In genomic region chr11:63290285-63290684, GRCh38 we compare ENCODE assay signal across 20 cellular contexts. TPM values are rescaled to one million over a fixed set of nuclear protein-coding genes. Genes with fewer than 3 reads are reported as not detected.
DNase-seq lines count a peak whose midpoint lies in the region; ATAC-seq and TF ChIP-seq lines count a peak whose summit lies in the region.
"Had no signal": no experiment of that assay in that cellular context is flagged by ENCODE, and none has a peak within 500 bp of the region (broad histone marks: within the 10 kb centered on the region; RNA-seq: fewer than 3 reads in every experiment).

No MANE protein-coding gene starts in this region.

- intact Hi-C loops in activated CD4-positive, alpha-beta T cell treated with anti-CD3 and anti-CD28 coated beads for 36 hours (cut with DNase I, micrococcal nuclease): no loop called here

- no peak for TF ChIP-seq CTCF in 22Rv1 (IDR thresholded peaks at IDR 0.05)
- TF ChIP-seq CTCF in C4-2B (conservative IDR thresholded peaks at IDR 0.05): no peak
- no peak for TF ChIP-seq CTCF in liver (IDR thresholded peaks at IDR 0.05; ENCODE audit: low read depth, low read length, missing input control)

- H3K36me3 Mint-ChIP-seq in activated CD4-positive, alpha-beta T cell treated with anti-CD3 and anti-CD28 coated beads for 36 hours (ENCODE audit: low read depth): no peaks in the 10 kb centered on the region
- H3K36me3 Mint-ChIP-seq: CD8-positive, alpha-beta T cell had no signal

- TF ChIP-seq RAD21 in liver (IDR thresholded peaks at IDR 0.05): no peak

- CTCF ChIA-PET in activated CD4-positive, alpha-beta T cell treated with anti-CD3 and anti-CD28 coated beads for 36 hours (lab: Charles Lee): interaction anchor here (0.6 to 1.0 kb wide), 2 partner anchors 15 to 1446 kb away, joined by 3 read pairs; no protein-coding TSS in a partner anchor

- H3K9ac ChIP-seq in liver (ENCODE audit: low read depth in 1 of 2, low read length in 2 of 2): peak overlapping the region; percentile 40 to 85
- H3K9ac ChIP-seq: BLaER1 had no signal

- H3K9me3 ChIP-seq in liver (ENCODE audit: control insufficient read depth in 4 of 4, low read length in 3 of 4): no peaks in the 10 kb centered on the region
- H3K9me3 ChIP-seq: A549, BE2C, BLaER1, Caco-2 had no signal

- DNase-seq in left lobe of liver (ENCODE audit: low spot score): no peak
- DNase-seq in NCI-H1694 (lab: John Stamatoyannopoulos, UW): no peak
- DNase-seq in H7: no peak
- DNase-seq in activated CD4-positive, alpha-beta T cell treated with anti-CD3 and anti-CD28 coated beads for 36 hours: no peak
- DNase-seq: AML-193; BE2C; C1 segment of cervical spinal cord; Caco-2; Calu3; CD4-positive, alpha-beta T cell; CD8-positive, alpha-beta T cell; DMS79 treated with DMSO at 0.1 percent for 48 hours; GF-D8 had no signal

- WGBS in liver: 34% methylated on average over 4 of the region's 4 CpGs

- peaks cover 0 to 15% (median 5%) of the 10 kb centered on the region in 4 donors for H3K4me1 ChIP-seq in liver (ENCODE audit: control insufficient read depth in 4 of 4, insufficient read depth in 4 of 4, low read length in 3 of 4)
- H3K4me1 ChIP-seq: A549, BE2C, BLaER1, Caco-2 had no signal

- no peak overlapping the region for H3K27ac Mint-ChIP-seq in activated CD4-positive, alpha-beta T cell treated with anti-CD3 and anti-CD28 coated beads for 36 hours
- H3K27ac Mint-ChIP-seq: CD4-positive, alpha-beta T cell; CD8-positive, alpha-beta T cell had no signal

- H3K4me3 ChIP-seq in liver (ENCODE audit: low read depth in 1 of 3, low read length in 3 of 3) (peak overlapping the region; percentile 7 to 94 (median 88)), H7 (ENCODE audit: insufficient read depth, low read depth, low read length) (no peak overlapping the region)
- H3K4me3 ChIP-seq: A549, BLaER1 had no signal

- no peaks in the 10 kb centered on the region for H3K36me3 ChIP-seq in liver (ENCODE audit: control insufficient read depth in 4 of 4, insufficient read depth in 3 of 4, low read depth in 1 of 4, low read length in 3 of 4)
- H3K36me3 ChIP-seq in H7 (replicated peaks; ENCODE audit: control insufficient read depth, insufficient read depth, low read length): no peaks in the 10 kb centered on the region
- H3K36me3 ChIP-seq: BE2C, BLaER1 had no signal

- peak overlapping the region; percentile 49 for H3K27ac ChIP-seq in 22Rv1
- peak overlapping the region; percentile 68 for H3K27ac ChIP-seq in C4-2B
- peak overlapping the region; percentile 74 to 78 for H3K27ac ChIP-seq in liver (ENCODE audit: low read depth in 1 of 2, low read length in 2 of 2)
- H3K27ac ChIP-seq: A549, BLaER1 had no signal

- H3K9me3 Mint-ChIP-seq in activated CD4-positive, alpha-beta T cell treated with anti-CD3 and anti-CD28 coated beads for 36 hours (ENCODE audit: low read depth): peaks cover 16% of the 10 kb centered on the region

- POLR2A ChIA-PET in activated CD4-positive, alpha-beta T cell treated with anti-CD3 and anti-CD28 coated beads for 36 hours (lab: Charles Lee): no interaction called here

- ATAC-seq in left lobe of liver: peak; percentile 75
- ATAC-seq in HG02884 (IDR thresholded peaks at IDR 0.05; ENCODE audit: unreplicated experiment): no peak
- no peak for ATAC-seq in activated CD4-positive, alpha-beta T cell treated with anti-CD3 and anti-CD28 coated beads for 36 hours
- ATAC-seq: A549; CD8-positive, alpha-beta T cell had no signal

- H3K27me3 ChIP-seq in liver (ENCODE audit: control insufficient read depth in 4 of 4, insufficient read depth in 4 of 4, low read length in 3 of 4) (no peaks in the 10 kb centered on the region), H7 (ENCODE audit: control insufficient read depth, insufficient read depth, low read length) (no peaks in the 10 kb centered on the region)
- H3K27me3 ChIP-seq: BE2C, BLaER1 had no signal

- no peaks in the 10 kb centered on the region for H3K4me1 Mint-ChIP-seq in activated CD4-positive, alpha-beta T cell treated with anti-CD3 and anti-CD28 coated beads for 36 hours

- peaks cover 20% of the 10 kb centered on the region for H3K27me3 Mint-ChIP-seq in activated CD4-positive, alpha-beta T cell treated with anti-CD3 and anti-CD28 coated beads for 36 hours

- no peak overlapping the region for H3K4me3 Mint-ChIP-seq in activated CD4-positive, alpha-beta T cell treated with anti-CD3 and anti-CD28 coated beads for 36 hours
- H3K4me3 Mint-ChIP-seq: CD4-positive, alpha-beta T cell; CD8-positive, alpha-beta T cell had no signal

TF ChIP-seq in liver, 16 proteins besides CTCF, POLR2A, EP300 and RAD21:
- TF ChIP-seq JUND (IDR thresholded peaks at IDR 0.05) (no peak), EGR1 (IDR thresholded peaks at IDR 0.05; ENCODE audit: low read depth in 2 of 2) (no peak), SP1 (IDR thresholded peaks at IDR 0.05) (no peak)
- TF ChIP-seq, protein P1, sequence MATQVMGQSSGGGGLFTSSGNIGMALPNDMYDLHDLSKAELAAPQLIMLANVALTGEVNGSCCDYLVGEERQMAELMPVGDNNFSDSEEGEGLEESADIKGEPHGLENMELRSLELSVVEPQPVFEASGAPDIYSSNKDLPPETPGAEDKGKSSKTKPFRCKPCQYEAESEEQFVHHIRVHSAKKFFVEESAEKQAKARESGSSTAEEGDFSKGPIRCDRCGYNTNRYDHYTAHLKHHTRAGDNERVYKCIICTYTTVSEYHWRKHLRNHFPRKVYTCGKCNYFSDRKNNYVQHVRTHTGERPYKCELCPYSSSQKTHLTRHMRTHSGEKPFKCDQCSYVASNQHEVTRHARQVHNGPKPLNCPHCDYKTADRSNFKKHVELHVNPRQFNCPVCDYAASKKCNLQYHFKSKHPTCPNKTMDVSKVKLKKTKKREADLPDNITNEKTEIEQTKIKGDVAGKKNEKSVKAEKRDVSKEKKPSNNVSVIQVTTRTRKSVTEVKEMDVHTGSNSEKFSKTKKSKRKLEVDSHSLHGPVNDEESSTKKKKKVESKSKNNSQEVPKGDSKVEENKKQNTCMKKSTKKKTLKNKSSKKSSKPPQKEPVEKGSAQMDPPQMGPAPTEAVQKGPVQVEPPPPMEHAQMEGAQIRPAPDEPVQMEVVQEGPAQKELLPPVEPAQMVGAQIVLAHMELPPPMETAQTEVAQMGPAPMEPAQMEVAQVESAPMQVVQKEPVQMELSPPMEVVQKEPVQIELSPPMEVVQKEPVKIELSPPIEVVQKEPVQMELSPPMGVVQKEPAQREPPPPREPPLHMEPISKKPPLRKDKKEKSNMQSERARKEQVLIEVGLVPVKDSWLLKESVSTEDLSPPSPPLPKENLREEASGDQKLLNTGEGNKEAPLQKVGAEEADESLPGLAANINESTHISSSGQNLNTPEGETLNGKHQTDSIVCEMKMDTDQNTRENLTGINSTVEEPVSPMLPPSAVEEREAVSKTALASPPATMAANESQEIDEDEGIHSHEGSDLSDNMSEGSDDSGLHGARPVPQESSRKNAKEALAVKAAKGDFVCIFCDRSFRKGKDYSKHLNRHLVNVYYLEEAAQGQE (IDR thresholded peaks at IDR 0.05): no peak

RNA-seq across cellular contexts. Expression of gene SLC22A25, which starts 46.9 kb away (rescaled TPM):
- total RNA-seq in left lobe of liver (33.5 TPM), liver (10 to 100 TPM; 28.4 to 35.3 TPM)
- polyA plus RNA-seq in liver: 10 to 100 TPM in 1 of 2 donors, 1 to 10 TPM in 1; 3.3 to 13.3 TPM
- total RNA-seq in H7 (2014; rRNA removed; shearing (Covaris generic)): 0.18 TPM in 1 of 2 replicates, not detected in the other
- total RNA-seq in activated CD4-positive, alpha-beta T cell treated with anti-CD3 and anti-CD28 coated beads for 36 hours: not detected
- total RNA-seq: A172; Caco-2; Calu3; CD4-positive, alpha-beta T cell; CD8-positive, alpha-beta T cell had no signal
- polyA plus RNA-seq: A549 had no signal

Comparison
In these comparisons a context has a peak if more than half of its experiments do, and no peak if none do; other contexts are left out.
1. RNA of gene SLC22A25, which starts 46.9 kb away (total RNA-seq): 28.4 to 35.3 TPM in liver and 33.5 TPM in left lobe of liver (single experiment); 0.18 TPM in H7 and not detected in activated CD4-positive, alpha-beta T cell treated with anti-CD3 and anti-CD28 coated beads for 36 hours; every median in the first group is over 10 times any median in the second.
2. Peak in every context shown above with its lines, with median percentiles within 50 percentile points of each other: H3K27ac ChIP-seq.